In genomic region chr4:2409381-2409783, GRCh38 we compare ENCODE assay signal across 1 cellular context.
TF ChIP-seq lines count a peak whose summit lies in the region.

No MANE protein-coding gene starts in this region.

TF ChIP-seq in K562, 482 proteins besides CTCF, POLR2A, EP300 and RAD21:
- TF ChIP-seq EGR1 (conservative IDR thresholded peaks at IDR 0.05) (peak; percentile 52), GATAD2A (IDR thresholded peaks at IDR 0.05) (no peak), ZNF780A (CRISPR knock-in tag; IDR thresholded peaks at IDR 0.05) (no peak), FOXA1 (IDR thresholded peaks at IDR 0.05; ENCODE audit: borderline replicate concordance) (no peak), SRSF1 (IDR thresholded peaks at IDR 0.05; ENCODE audit: low read depth, low read length) (no peak), PHB (CRISPR knock-in tag; IDR thresholded peaks at IDR 0.05) (no peak), CTBP1 (IDR thresholded peaks at IDR 0.05; ENCODE audit: borderline replicate concordance) (no peak), RBFOX2 (IDR thresholded peaks at IDR 0.05; ENCODE audit: low read depth, low read length) (0 out of 2 replicates have a peak, but pooled peaks have one; percentile 29)
- TF ChIP-seq, protein P1, sequence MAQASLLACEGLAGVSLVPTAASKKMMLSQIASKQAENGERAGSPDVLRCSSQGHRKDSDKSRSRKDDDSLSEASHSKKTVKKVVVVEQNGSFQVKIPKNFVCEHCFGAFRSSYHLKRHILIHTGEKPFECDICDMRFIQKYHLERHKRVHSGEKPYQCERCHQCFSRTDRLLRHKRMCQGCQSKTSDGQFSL (CRISPR knock-in tag; IDR thresholded peaks at IDR 0.05) = peak; percentile 45; the same call in 1 of the 2 replicates
- TF ChIP-seq, protein P1 (tag; IDR thresholded peaks at IDR 0.05) = no peak
